ENCODE assay signal across 8 cellular contexts in the genomic region with DNA sequence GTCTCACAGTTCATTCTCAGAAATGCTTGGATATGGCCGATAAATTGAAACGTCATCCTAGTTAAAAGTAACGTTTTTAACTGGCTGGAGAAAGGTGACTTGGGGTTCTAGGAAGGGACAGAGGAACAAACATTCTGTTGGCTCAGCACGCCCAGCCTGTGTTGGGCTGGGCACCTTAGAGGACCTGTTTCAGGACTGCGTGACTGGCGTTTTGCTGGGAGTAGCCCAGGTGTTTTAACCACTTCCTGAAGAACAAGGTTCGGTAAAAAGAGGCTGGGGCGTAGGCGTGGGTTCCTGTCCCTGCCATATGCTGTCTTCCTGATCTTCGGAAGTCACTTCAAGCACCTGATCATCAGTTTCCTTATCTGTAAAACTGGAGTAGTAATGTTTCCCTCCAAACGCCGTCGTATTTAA. TPM values are rescaled to one million over a fixed set of nuclear protein-coding genes. Genes with fewer than 3 reads are reported as not detected.
DNase-seq lines count a peak whose midpoint lies in the region; ATAC-seq and TF ChIP-seq lines count a peak whose summit lies in the region.
"Had no signal": no experiment of that assay in that cellular context is flagged by ENCODE, and none has a peak within 500 bp of the region (broad histone marks: within the 10 kb centered on the region; RNA-seq: fewer than 3 reads in every experiment).

No MANE protein-coding gene starts in this region.

- 0 out of 2 replicates have a peak overlapping the region, but pooled peaks have one; percentile 86 for H2AFZ ChIP-seq in Loucy (ENCODE audit: low read length)

- H3K9me3 ChIP-seq in Loucy (ENCODE audit: insufficient read depth, low read depth, low read length), result no peaks in the 10 kb centered on the region

- H3F3A ChIP-seq in Loucy (ENCODE audit: low read depth), result 0 out of 2 replicates have a peak, but pooled peaks cover 4% of the 10 kb centered on the region

- peaks cover 42% of the 10 kb centered on the region for H3K4me1 Mint-ChIP-seq in activated T-cell treated with anti-CD3 and anti-CD28 coated beads, Interleukin-2, amount 50 U/mL, for 4 hours (ENCODE audit: low read depth)
- peaks cover 9% of the 10 kb centered on the region for H3K4me1 Mint-ChIP-seq in glutamatergic neuron (ENCODE audit: low read depth, unreplicated experiment)

- H3K27me3 Mint-ChIP-seq in activated T-cell treated with anti-CD3 and anti-CD28 coated beads, Interleukin-2, amount 50 U/mL, for 4 hours (ENCODE audit: low read depth), result no peaks in the 10 kb centered on the region
- peaks cover 5% of the 10 kb centered on the region for H3K27me3 Mint-ChIP-seq in glutamatergic neuron (ENCODE audit: unreplicated experiment)

- H3K27me3 ChIP-seq in Loucy (ENCODE audit: insufficient read depth, low read length, poor library complexity, severe bottlenecking), result no peaks in the 10 kb centered on the region

- H3K9me3 Mint-ChIP-seq in activated T-cell treated with anti-CD3 and anti-CD28 coated beads, Interleukin-2, amount 50 U/mL, for 4 hours, result peaks cover 6% of the 10 kb centered on the region
- H3K9me3 Mint-ChIP-seq in glutamatergic neuron (ENCODE audit: unreplicated experiment), result peaks cover 8% of the 10 kb centered on the region

- H4K20me1 ChIP-seq in Loucy (ENCODE audit: insufficient read depth, low read length, poor library complexity, severe bottlenecking), result peaks cover 19% of the 10 kb centered on the region

- H3K4me3 Mint-ChIP-seq in activated T-cell treated with anti-CD3 and anti-CD28 coated beads, Interleukin-2, amount 50 U/mL, for 4 hours, result peak overlapping the region; percentile 94
- H3K4me3 Mint-ChIP-seq in glutamatergic neuron (ENCODE audit: unreplicated experiment), result peak overlapping the region; percentile 92

- H3K9ac ChIP-seq in Loucy (ENCODE audit: low read depth, low read length, poor library complexity, severe bottlenecking), result peak overlapping the region; percentile 95

- peaks cover 46% of the 10 kb centered on the region for H3K79me2 ChIP-seq in Loucy (ENCODE audit: insufficient read depth, low read length)

- H3K4me2 ChIP-seq in Loucy (ENCODE audit: low read depth, low read length, poor library complexity, severe bottlenecking), result peak overlapping the region; percentile 78

- H3K4me3 ChIP-seq in Loucy (ENCODE audit: low read length, poor library complexity, severe bottlenecking), result peak overlapping the region; percentile 97

- peak overlapping the region; percentile 98 for H3K27ac Mint-ChIP-seq in glutamatergic neuron (ENCODE audit: unreplicated experiment)

- H3K9me2 ChIP-seq in Loucy (replicated peaks; ENCODE audit: low read depth, low read length), result no peaks in the 10 kb centered on the region

- no peak for TF ChIP-seq CTCF in Loucy (conservative IDR thresholded peaks at IDR 0.05; ENCODE audit: low read length)
- TF ChIP-seq CTCF in glutamatergic neuron (IDR thresholded peaks at IDR 0.05; ENCODE audit: partially characterized antibody, unreplicated experiment), result no peak

- H3K36me3 ChIP-seq in Loucy (ENCODE audit: insufficient read depth, low read length), result no peaks in the 10 kb centered on the region
- H3K36me3 ChIP-seq: cardiac muscle cell had no signal

- ATAC-seq in GM19455 (IDR thresholded peaks at IDR 0.05; ENCODE audit: unreplicated experiment), result peak; percentile 31
- no peak for ATAC-seq in activated T-cell treated with anti-CD3 and anti-CD28 coated beads, Interleukin-2, amount 50 U/mL, for 4 hours

- peaks cover 11% of the 10 kb centered on the region for H3K36me3 Mint-ChIP-seq in activated T-cell treated with anti-CD3 and anti-CD28 coated beads, Interleukin-2, amount 50 U/mL, for 4 hours (ENCODE audit: insufficient read depth)
- no peaks in the 10 kb centered on the region for H3K36me3 Mint-ChIP-seq in glutamatergic neuron (ENCODE audit: unreplicated experiment)

- H3K4me1 ChIP-seq in Loucy (ENCODE audit: insufficient read depth, low read length, poor library complexity, severe bottlenecking), result peaks cover 29% of the 10 kb centered on the region

- peak; percentile 42 for DNase-seq in activated T-cell treated with anti-CD3 and anti-CD28 coated beads, Interleukin-2, amount 50 U/mL, for 4 hours
- DNase-seq in glutamatergic neuron (no peak), HuH-7.5 (ENCODE audit: low spot score) (no peak), NCI-H2107 treated with DMSO at 0.1 percent for 48 hours (lab: John Stamatoyannopoulos, UW; ENCODE audit: unreplicated experiment) (no peak)
- peak; percentile 54 for DNase-seq in stimulated activated CD4-positive, alpha-beta T cell treated with anti-CD3 and anti-CD28 coated beads, Interleukin-4, amount 100 ng/mL, for 1 hour

RNA-seq across cellular contexts. Expression of a gene that starts 1.1 kb away (rescaled TPM):
- 10 to 100 TPM; 42.6 to 46.5 (median 45.0) TPM for total RNA-seq in activated T-cell treated with anti-CD3 and anti-CD28 coated beads, Interleukin-2, amount 50 U/mL, for 4 hours
- 35.5 TPM for total RNA-seq in glutamatergic neuron (ENCODE audit: unreplicated experiment)

RNA-seq across cellular contexts. Expression of a gene that starts 10.0 kb away (rescaled TPM):
- total RNA-seq in activated T-cell treated with anti-CD3 and anti-CD28 coated beads, Interleukin-2, amount 50 U/mL, for 4 hours, result 10 to 100 TPM; 22.2 to 24.0 (median 23.3) TPM
- total RNA-seq in glutamatergic neuron (ENCODE audit: unreplicated experiment), result 21.9 TPM

Comparison
In these comparisons a context has a peak if more than half of its experiments do, and no peak if none do; other contexts are left out.
1. DNase-seq: peak in activated T-cell treated with anti-CD3 and anti-CD28 coated beads, Interleukin-2, amount 50 U/mL, for 4 hours (single experiment) and stimulated activated CD4-positive, alpha-beta T cell treated with anti-CD3 and anti-CD28 coated beads, Interleukin-4, amount 100 ng/mL, for 1 hour (single experiment); none in glutamatergic neuron (single experiment), HuH-7.5 (single experiment) and NCI-H2107 treated with DMSO at 0.1 percent for 48 hours (single experiment).